Comparison of ENCODE assay signal across 1 cellular context in genomic region chr10:132124201-132124920, GRCh38.
TF ChIP-seq lines count a peak whose summit lies in the region.

No MANE protein-coding gene starts in this region.

TF ChIP-seq in H1, 55 proteins besides CTCF, POLR2A, EP300 and RAD21:
- TF ChIP-seq ASH2L (IDR thresholded peaks at IDR 0.05; ENCODE audit: low read length) (no peak), BRCA1 (IDR thresholded peaks at IDR 0.05; ENCODE audit: low read depth, low read length) (no peak), NRF1 (IDR thresholded peaks at IDR 0.05; ENCODE audit: low read depth, low read length) (no peak)
